14 cellular contexts compared by ENCODE assay signal in the genomic region with DNA sequence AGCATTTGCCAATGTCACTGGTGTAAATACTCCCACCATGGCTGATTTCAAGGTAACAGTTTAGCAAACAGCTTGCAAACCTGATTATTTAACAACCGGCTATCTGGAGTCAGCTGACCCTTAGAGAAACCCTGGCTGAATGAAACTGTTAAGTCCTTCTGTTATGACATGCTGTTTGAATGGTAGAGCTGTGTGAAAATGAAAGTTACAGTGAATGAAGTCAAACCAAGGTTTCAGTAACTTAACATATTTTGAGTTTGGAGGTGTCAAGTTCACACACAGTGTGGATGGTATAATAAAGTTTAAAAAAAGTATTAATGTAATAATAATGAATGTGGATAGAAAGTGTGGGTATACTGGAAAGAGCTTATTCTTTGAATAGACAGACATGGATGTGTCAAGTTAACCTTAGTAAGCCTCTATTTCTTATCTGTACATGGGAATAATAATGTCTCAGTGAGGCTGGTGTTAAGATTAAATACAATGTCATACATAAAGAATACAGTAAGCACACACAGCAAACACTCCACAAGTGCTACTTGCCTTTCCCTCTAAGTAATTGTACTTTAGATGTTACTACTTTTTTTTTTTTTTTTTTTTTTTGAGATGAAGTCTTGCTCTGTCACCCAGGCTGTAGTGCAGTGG.
DNase-seq lines count a peak whose midpoint lies in the region; ATAC-seq, FAIRE-seq and TF ChIP-seq lines count a peak whose summit lies in the region.
"Had no signal": no experiment of that assay in that cellular context is flagged by ENCODE, and none has a peak within 500 bp of the region (broad histone marks: within the 10 kb centered on the region; RNA-seq: fewer than 3 reads in every experiment).

No MANE protein-coding gene starts in this region.

- TF ChIP-seq POLR2A in esophagus muscularis mucosa (IDR thresholded peaks at IDR 0.05; ENCODE audit: low read depth) = no peak

- no peak overlapping the region for H3K27ac Mint-ChIP-seq in activated CD4-positive, alpha-beta memory T cell treated with anti-CD3 and anti-CD28 coated beads, Interleukin-2, amount 10 ng/mL, durations not matched to agents 7 days and 5 days
- H3K27ac Mint-ChIP-seq: B cell had no signal

- H3K36me3 ChIP-seq in esophagus muscularis mucosa = peaks cover 0 to 21% (median 12%) of the 10 kb centered on the region in 4 donors

- TF ChIP-seq CTCF in GM12865 (IDR thresholded peaks at IDR 0.05; ENCODE audit: insufficient read depth, low read depth, low read length, missing control alignments) (no peak), esophagus muscularis mucosa (IDR thresholded peaks at IDR 0.05) (no peak)

- POLR2A ChIA-PET in activated CD4-positive, alpha-beta memory T cell treated with anti-CD3 and anti-CD28 coated beads, Interleukin-2, amount 10 ng/mL, durations not matched to agents 7 days and 5 days (lab: Charles Lee) = no interaction called here

- H3K36me3 Mint-ChIP-seq in activated CD4-positive, alpha-beta memory T cell treated with anti-CD3 and anti-CD28 coated beads, Interleukin-2, amount 10 ng/mL, durations not matched to agents 7 days and 5 days (ENCODE audit: low read depth) = no peaks in the 10 kb centered on the region

- no peak overlapping the region for H3K27ac ChIP-seq in esophagus muscularis mucosa (replicated peaks in 1 of 4)
- H3K27ac ChIP-seq: gastrocnemius medialis had no signal

- H3K27me3 ChIP-seq in esophagus muscularis mucosa = no peaks in the 10 kb centered on the region
- H3K27me3 ChIP-seq: gastrocnemius medialis had no signal

- no peaks in the 10 kb centered on the region for H3K27me3 Mint-ChIP-seq in activated CD4-positive, alpha-beta memory T cell treated with anti-CD3 and anti-CD28 coated beads, Interleukin-2, amount 10 ng/mL, durations not matched to agents 7 days and 5 days
- H3K27me3 Mint-ChIP-seq: B cell had no signal

- 79% methylated on average over 1 of the region's 1 CpG for WGBS in esophagus muscularis mucosa

- intact Hi-C loops in esophagus muscularis mucosa (cut with DNase I) = no loop called here

- H3K4me3 ChIP-seq in GM12865 (ENCODE audit: low read depth, low read length) (no peak overlapping the region), esophagus muscularis mucosa (no peak overlapping the region)
- H3K4me3 ChIP-seq: gastrocnemius medialis had no signal

- no peaks in the 10 kb centered on the region for H3K9me3 Mint-ChIP-seq in activated CD4-positive, alpha-beta memory T cell treated with anti-CD3 and anti-CD28 coated beads, Interleukin-2, amount 10 ng/mL, durations not matched to agents 7 days and 5 days

- CTCF ChIA-PET in activated CD4-positive, alpha-beta memory T cell treated with anti-CD3 and anti-CD28 coated beads, Interleukin-2, amount 10 ng/mL, durations not matched to agents 7 days and 5 days (lab: Charles Lee) = interaction anchor here (0.8 kb wide), 1 partner anchor 200 kb away, joined by 3 read pairs; no protein-coding TSS in a partner anchor

- H3K4me1 Mint-ChIP-seq in activated CD4-positive, alpha-beta memory T cell treated with anti-CD3 and anti-CD28 coated beads, Interleukin-2, amount 10 ng/mL, durations not matched to agents 7 days and 5 days = peaks cover 6% of the 10 kb centered on the region

- no peak overlapping the region for H3K4me3 Mint-ChIP-seq in activated CD4-positive, alpha-beta memory T cell treated with anti-CD3 and anti-CD28 coated beads, Interleukin-2, amount 10 ng/mL, durations not matched to agents 7 days and 5 days
- H3K4me3 Mint-ChIP-seq: B cell had no signal

- no peaks in the 10 kb centered on the region for H3K9me3 ChIP-seq in esophagus muscularis mucosa
- H3K9me3 ChIP-seq: gastrocnemius medialis had no signal

- FAIRE-seq in GM19239 (lab: Jason Lieb, UNC) = peak; percentile 93

- peaks cover 0 to 10% (median 5%) of the 10 kb centered on the region in 4 donors for H3K4me1 ChIP-seq in esophagus muscularis mucosa
- H3K4me1 ChIP-seq: gastrocnemius medialis had no signal

- DNase-seq in GM12865 (ENCODE audit: low read depth) (peak; percentile 79), GM19239 (ENCODE audit: insufficient read length, low spot score) (peak; percentile 43), esophagus muscularis mucosa (ENCODE audit: extremely low spot score) (no peak)
- no peak for DNase-seq in activated CD4-positive, alpha-beta memory T cell treated with anti-CD3 and anti-CD28 coated beads, Interleukin-2, amount 10 ng/mL, durations not matched to agents 7 days and 5 days
- no peak for DNase-seq in stimulated activated CD4-positive, alpha-beta T cell treated with anti-CD3 and anti-CD28 coated beads, Interleukin-2, amount 100 ng/mL, for 48 hours
- DNase-seq in activated CD4-positive, alpha-beta T cell treated with anti-CD3 and anti-CD28 coated beads, Interleukin-2, amount 50 U/mL, for 48 hours = no peak
- DNase-seq: caudate nucleus, gastrocnemius medialis, mammary epithelial cell, NCI-H524 treated with DMSO at 0.1 percent for 48 hours, right cardiac atrium had no signal

- no peak for TF ChIP-seq EP300 in esophagus muscularis mucosa (IDR thresholded peaks at IDR 0.05)

- peak; percentile 100 for ATAC-seq in HG02623 (IDR thresholded peaks at IDR 0.05; ENCODE audit: unreplicated experiment)
- ATAC-seq in HG03442 (IDR thresholded peaks at IDR 0.05; ENCODE audit: unreplicated experiment) = peak; percentile 100
- ATAC-seq: gastrocnemius medialis, right cardiac atrium had no signal

Comparison
In these comparisons a context has a peak if more than half of its experiments do, and no peak if none do; other contexts are left out.
1. DNase-seq: peak in GM12865 (single experiment) and GM19239 (single experiment); none in activated CD4-positive, alpha-beta memory T cell treated with anti-CD3 and anti-CD28 coated beads, Interleukin-2, amount 10 ng/mL, durations not matched to agents 7 days and 5 days (single experiment), stimulated activated CD4-positive, alpha-beta T cell treated with anti-CD3 and anti-CD28 coated beads, Interleukin-2, amount 100 ng/mL, for 48 hours (0 of 2), activated CD4-positive, alpha-beta T cell treated with anti-CD3 and anti-CD28 coated beads, Interleukin-2, amount 50 U/mL, for 48 hours (0 of 2) and esophagus muscularis mucosa (single experiment).